ENCODE assay signal across 8 cellular contexts in the genomic region with DNA sequence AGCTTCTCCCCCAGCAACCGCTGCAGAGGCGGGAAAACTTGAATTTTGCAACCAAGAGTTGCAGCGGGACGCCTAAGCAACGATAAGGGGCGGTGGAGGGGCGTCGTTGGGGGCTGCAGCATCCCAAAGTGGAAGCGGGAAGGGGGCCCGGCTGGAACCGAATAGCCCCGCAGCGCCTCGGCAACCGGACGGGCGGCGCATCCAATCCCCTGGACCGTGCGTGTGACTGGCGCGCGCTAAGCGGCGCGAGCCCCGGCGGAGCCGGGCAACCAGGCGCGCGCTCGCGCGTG. TPM values are rescaled to one million over a fixed set of nuclear protein-coding genes. Genes with fewer than 3 reads are reported as not detected.
DNase-seq lines count a peak whose midpoint lies in the region; ATAC-seq, FAIRE-seq and TF ChIP-seq lines count a peak whose summit lies in the region.

No MANE protein-coding gene starts in this region.

- DNase-seq in fibroblast of mammary gland (ENCODE audit: low read depth), result no peak
- DNase-seq in skeletal muscle cell (ENCODE audit: low read depth), result no peak
- no peak for DNase-seq in NAMALWA (ENCODE audit: low spot score)
- DNase-seq in frontal cortex (ENCODE audit: low spot score in 2 of 2), result no peak
- DNase-seq in HTR-8/SVneo (ENCODE audit: insufficient read length, low spot score), result no peak

- no peak for FAIRE-seq in frontal cortex (lab: Jason Lieb, UNC)
- FAIRE-seq in HTR-8/SVneo (lab: Jason Lieb, UNC), result no peak

- ATAC-seq in GM21786 (IDR thresholded peaks at IDR 0.05; ENCODE audit: unreplicated experiment), result no peak

- TF ChIP-seq POLR2A in GM19099 (IDR thresholded peaks at IDR 0.05; ENCODE audit: extremely low read depth, insufficient read length, low read depth) (peak; percentile 74), Raji (IDR thresholded peaks at IDR 0.05; ENCODE audit: insufficient read depth, low read depth, low read length) (peak; percentile 67)

- peak overlapping the region; percentile 56 for H3K4me3 ChIP-seq in fibroblast of mammary gland (ENCODE audit: control insufficient read depth, low read depth, low read length)
- H3K4me3 ChIP-seq in skeletal muscle cell (ENCODE audit: low read depth, low read length), result peak overlapping the region; percentile 60

- no peak for TF ChIP-seq CTCF in fibroblast of mammary gland (conservative IDR thresholded peaks at IDR 0.05; ENCODE audit: control insufficient read depth, insufficient read depth, low read depth, low read length)

RNA-seq across cellular contexts. Expression of gene PARD6B, which starts 0.7 kb away (rescaled TPM):
- 20.4 TPM for total RNA-seq in frontal cortex

RNA-seq across cellular contexts. Expression of gene RIPOR3, which starts 39.4 kb away (rescaled TPM):
- 0.41 TPM for total RNA-seq in frontal cortex
